18 cellular contexts compared by ENCODE assay signal in the genomic region with DNA sequence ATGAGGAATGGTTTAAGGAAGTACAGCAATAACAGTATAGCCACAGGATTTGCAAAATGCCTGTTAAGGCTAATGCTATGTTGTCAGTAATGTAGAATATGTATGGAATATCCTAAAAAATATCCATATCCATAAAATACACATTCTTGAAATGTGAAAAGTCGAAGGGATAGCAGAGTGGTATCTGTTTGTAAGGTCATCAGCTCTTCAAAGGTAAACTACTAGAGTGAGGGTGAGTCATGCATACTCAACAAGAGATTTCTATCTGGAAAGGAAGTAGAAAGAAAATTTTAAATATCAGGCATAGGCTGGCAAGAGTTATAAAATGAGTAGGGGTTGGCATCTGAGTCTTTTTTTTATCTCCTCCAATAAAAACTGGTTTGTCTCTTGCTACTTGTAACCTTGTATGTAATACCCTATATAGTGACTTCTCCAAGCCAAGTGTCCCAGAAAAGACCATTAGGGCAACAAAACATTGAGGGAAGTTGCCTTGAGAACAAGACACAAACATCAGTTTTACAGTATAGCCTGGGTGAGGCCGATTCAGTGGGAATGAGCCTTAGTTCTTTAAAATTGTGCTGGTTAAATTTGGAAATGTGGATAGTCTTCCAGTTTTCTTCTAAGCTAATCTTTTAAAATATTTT.
"Had no signal": no experiment of that assay in that cellular context is flagged by ENCODE, and none has a peak within 500 bp of the region (broad histone marks: within the 10 kb centered on the region; RNA-seq: fewer than 3 reads in every experiment).

No MANE protein-coding gene starts in this region.

- H3K27me3 ChIP-seq: breast epithelium, gastrocnemius medialis, stomach, uterus had no signal

- H3K79me2 ChIP-seq: parathyroid adenoma had no signal

- H3K27me3 Mint-ChIP-seq: activated CD4-positive, alpha-beta memory T cell treated with anti-CD3 and anti-CD28 coated beads, Interleukin-2, amount 10 ng/mL, durations not matched to agents 7 days and 5 days; activated CD4-positive, alpha-beta T cell treated with anti-CD3 and anti-CD28 coated beads for 36 hours; activated naive CD8-positive, alpha-beta T cell treated with anti-CD3 and anti-CD28 coated beads, Interleukin-2, amount 10 ng/mL, durations not matched to agents 7 days and 5 days; naive thymus-derived CD4-positive, alpha-beta T cell had no signal

- H3K36me3 ChIP-seq: breast epithelium, gastrocnemius medialis, stomach, uterus had no signal

- H3K27ac ChIP-seq: breast epithelium, gastrocnemius medialis, parathyroid adenoma, skin epidermis, stomach, uterus, VCaP had no signal

- H3K4me1 ChIP-seq: breast epithelium, gastrocnemius medialis, parathyroid adenoma, stomach, uterus had no signal

- H3K27ac Mint-ChIP-seq: activated CD4-positive, alpha-beta memory T cell treated with anti-CD3 and anti-CD28 coated beads, Interleukin-2, amount 10 ng/mL, durations not matched to agents 7 days and 5 days; activated CD4-positive, alpha-beta T cell treated with anti-CD3 and anti-CD28 coated beads for 36 hours; activated naive CD8-positive, alpha-beta T cell treated with anti-CD3 and anti-CD28 coated beads, Interleukin-2, amount 10 ng/mL, durations not matched to agents 7 days and 5 days; activated T-cell treated with anti-CD3 and anti-CD28 coated beads, Interleukin-2, amount 50 U/mL, for 72 hours; naive thymus-derived CD4-positive, alpha-beta T cell had no signal

- H3K9me3 ChIP-seq: breast epithelium, gastrocnemius medialis, stomach, uterus had no signal

- H3K9ac ChIP-seq: parathyroid adenoma had no signal

- H3K4me3 ChIP-seq: breast epithelium, gastrocnemius medialis, lung, skin epidermis, stomach, uterus had no signal

- H3K9me3 Mint-ChIP-seq: activated CD4-positive, alpha-beta memory T cell treated with anti-CD3 and anti-CD28 coated beads, Interleukin-2, amount 10 ng/mL, durations not matched to agents 7 days and 5 days; activated naive CD8-positive, alpha-beta T cell treated with anti-CD3 and anti-CD28 coated beads, Interleukin-2, amount 10 ng/mL, durations not matched to agents 7 days and 5 days; activated T-cell treated with anti-CD3 and anti-CD28 coated beads, Interleukin-2, amount 50 U/mL, for 72 hours; naive thymus-derived CD4-positive, alpha-beta T cell had no signal

- H2AFZ ChIP-seq: parathyroid adenoma had no signal

- H3K36me3 Mint-ChIP-seq: activated naive CD8-positive, alpha-beta T cell treated with anti-CD3 and anti-CD28 coated beads, Interleukin-2, amount 10 ng/mL, durations not matched to agents 7 days and 5 days; naive thymus-derived CD4-positive, alpha-beta T cell had no signal

- H3K4me1 Mint-ChIP-seq: activated CD4-positive, alpha-beta memory T cell treated with anti-CD3 and anti-CD28 coated beads, Interleukin-2, amount 10 ng/mL, durations not matched to agents 7 days and 5 days; activated CD4-positive, alpha-beta T cell treated with anti-CD3 and anti-CD28 coated beads for 36 hours; activated naive CD8-positive, alpha-beta T cell treated with anti-CD3 and anti-CD28 coated beads, Interleukin-2, amount 10 ng/mL, durations not matched to agents 7 days and 5 days; naive thymus-derived CD4-positive, alpha-beta T cell had no signal

- H3K4me3 Mint-ChIP-seq: activated CD4-positive, alpha-beta memory T cell treated with anti-CD3 and anti-CD28 coated beads, Interleukin-2, amount 10 ng/mL, durations not matched to agents 7 days and 5 days; activated CD4-positive, alpha-beta T cell treated with anti-CD3 and anti-CD28 coated beads for 36 hours; activated naive CD8-positive, alpha-beta T cell treated with anti-CD3 and anti-CD28 coated beads, Interleukin-2, amount 10 ng/mL, durations not matched to agents 7 days and 5 days; activated T-cell treated with anti-CD3 and anti-CD28 coated beads, Interleukin-2, amount 50 U/mL, for 72 hours; naive thymus-derived CD4-positive, alpha-beta T cell had no signal

- DNase-seq: activated CD4-positive, alpha-beta memory T cell treated with anti-CD3 and anti-CD28 coated beads, Interleukin-2, amount 10 ng/mL, durations not matched to agents 7 days and 5 days; activated CD4-positive, alpha-beta T cell treated with anti-CD3 and anti-CD28 coated beads for 36 hours; activated gamma-delta T cell treated with Interleukin-2 at 50 U/mL for 16 hours; activated naive CD8-positive, alpha-beta T cell treated with anti-CD3 and anti-CD28 coated beads, Interleukin-2, amount 10 ng/mL, durations not matched to agents 7 days and 5 days; activated T-cell treated with anti-CD3 and anti-CD28 coated beads, Interleukin-2, amount 50 U/mL, for 72 hours; aorta; gastrocnemius medialis; hippocampal formation; naive thymus-derived CD4-positive, alpha-beta T cell; retina; stomach; T1000; uterus had no signal

- ATAC-seq: activated CD4-positive, alpha-beta T cell treated with anti-CD3 and anti-CD28 coated beads for 36 hours; activated T-cell treated with anti-CD3 and anti-CD28 coated beads, Interleukin-2, amount 50 U/mL, for 72 hours; gastrocnemius medialis; naive thymus-derived CD4-positive, alpha-beta T cell had no signal
